1 cellular context compared by ENCODE assay signal in the genomic region with DNA sequence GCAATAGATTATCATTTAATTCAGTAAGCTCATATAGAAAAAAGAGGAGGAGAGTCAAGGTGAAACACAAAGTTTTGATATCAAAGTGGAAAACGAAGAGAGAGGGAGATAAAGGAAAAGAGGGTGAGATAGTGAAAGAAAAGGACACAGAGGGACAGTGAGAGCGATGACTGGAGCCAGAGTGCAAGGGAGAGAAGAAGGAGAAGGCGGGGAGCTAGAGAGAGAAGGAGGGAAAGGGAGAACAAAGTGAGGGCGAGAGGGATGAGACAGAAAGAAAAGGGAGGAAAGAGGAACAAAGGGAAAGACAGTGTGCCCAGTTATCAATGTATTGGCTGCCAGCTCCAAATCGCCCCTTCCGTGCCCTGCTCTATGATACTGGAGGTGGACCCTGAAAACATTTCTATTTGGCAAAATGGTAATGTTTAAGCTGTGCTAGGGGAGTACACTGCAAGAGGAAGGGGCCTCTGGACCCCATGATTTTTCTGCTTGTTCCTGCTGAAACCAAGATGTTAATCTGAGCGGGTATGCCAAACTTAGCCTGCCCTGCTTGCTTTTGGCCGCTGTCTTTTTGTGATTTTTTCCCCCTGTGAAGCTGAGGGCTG.
A peak's percentile ranks its signal among the peaks of the same experiment; 100 is the strongest.
TF ChIP-seq lines count a peak whose summit lies in the region.

No MANE protein-coding gene starts in this region.

TF ChIP-seq in K562, 482 proteins besides CTCF, POLR2A, EP300 and RAD21 (continued from another document and continues in another):
- TF ChIP-seq, protein P1, sequence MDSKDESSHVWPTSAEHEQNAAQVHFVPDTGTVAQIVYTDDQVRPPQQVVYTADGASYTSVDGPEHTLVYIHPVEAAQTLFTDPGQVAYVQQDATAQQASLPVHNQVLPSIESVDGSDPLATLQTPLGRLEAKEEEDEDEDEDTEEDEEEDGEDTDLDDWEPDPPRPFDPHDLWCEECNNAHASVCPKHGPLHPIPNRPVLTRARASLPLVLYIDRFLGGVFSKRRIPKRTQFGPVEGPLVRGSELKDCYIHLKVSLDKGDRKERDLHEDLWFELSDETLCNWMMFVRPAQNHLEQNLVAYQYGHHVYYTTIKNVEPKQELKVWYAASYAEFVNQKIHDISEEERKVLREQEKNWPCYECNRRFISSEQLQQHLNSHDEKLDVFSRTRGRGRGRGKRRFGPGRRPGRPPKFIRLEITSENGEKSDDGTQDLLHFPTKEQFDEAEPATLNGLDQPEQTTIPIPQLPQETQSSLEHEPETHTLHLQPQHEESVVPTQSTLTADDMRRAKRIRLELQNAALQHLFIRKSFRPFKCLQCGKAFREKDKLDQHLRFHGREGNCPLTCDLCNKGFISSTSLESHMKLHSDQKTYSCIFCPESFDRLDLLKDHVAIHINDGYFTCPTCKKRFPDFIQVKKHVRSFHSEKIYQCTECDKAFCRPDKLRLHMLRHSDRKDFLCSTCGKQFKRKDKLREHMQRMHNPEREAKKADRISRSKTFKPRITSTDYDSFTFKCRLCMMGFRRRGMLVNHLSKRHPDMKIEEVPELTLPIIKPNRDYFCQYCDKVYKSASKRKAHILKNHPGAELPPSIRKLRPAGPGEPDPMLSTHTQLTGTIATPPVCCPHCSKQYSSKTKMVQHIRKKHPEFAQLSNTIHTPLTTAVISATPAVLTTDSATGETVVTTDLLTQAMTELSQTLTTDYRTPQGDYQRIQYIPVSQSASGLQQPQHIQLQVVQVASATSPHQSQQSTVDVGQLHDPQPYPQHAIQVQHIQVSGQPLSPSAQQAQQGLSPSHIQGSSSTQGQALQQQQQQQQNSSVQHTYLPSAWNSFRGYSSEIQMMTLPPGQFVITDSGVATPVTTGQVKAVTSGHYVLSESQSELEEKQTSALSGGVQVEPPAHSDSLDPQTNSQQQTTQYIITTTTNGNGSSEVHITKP (IDR thresholded peaks at IDR 0.05; ENCODE audit: partially characterized antibody) = no peak
- TF ChIP-seq TARDBP (IDR thresholded peaks at IDR 0.05) (no peak), ZNF121 (CRISPR knock-in tag; conservative IDR thresholded peaks at IDR 0.05) (no peak), SRSF3 (IDR thresholded peaks at IDR 0.05; ENCODE audit: insufficient read depth, low read length) (no peak), PHF21A (IDR thresholded peaks at IDR 0.05; ENCODE audit: borderline replicate concordance, low read depth) (no peak), ZNF282 (CRISPR knock-in tag; IDR thresholded peaks at IDR 0.05) (no peak), MITF (IDR thresholded peaks at IDR 0.05) (no peak), ZFPM2 (CRISPR knock-in tag; IDR thresholded peaks at IDR 0.05) (no peak), E2F3 (CRISPR knock-in tag; IDR thresholded peaks at IDR 0.05) (no peak), EP400 (IDR thresholded peaks at IDR 0.05) (no peak), ZNF133 (CRISPR knock-in tag; IDR thresholded peaks at IDR 0.05) (no peak), SIN3B (IDR thresholded peaks at IDR 0.05; ENCODE audit: low read depth) (no peak), TSC22D4 (tag; IDR thresholded peaks at IDR 0.05) (no peak; the same call in 1 of the 2 replicates), LCOR (CRISPR knock-in tag; IDR thresholded peaks at IDR 0.05) (no peak), TBL1XR1 (IDR thresholded peaks at IDR 0.05; ENCODE audit: low read length in 2 of 2) (no peak), PREB (CRISPR knock-in tag; IDR thresholded peaks at IDR 0.05) (no peak), TEAD1 (CRISPR knock-in tag; IDR thresholded peaks at IDR 0.05) (no peak; a peak in 1 of 4 replicates), TCF15 (CRISPR knock-in tag; IDR thresholded peaks at IDR 0.05) (no peak), ERF (CRISPR knock-in tag; IDR thresholded peaks at IDR 0.05) (no peak), PRMT5 (CRISPR knock-in tag; IDR thresholded peaks at IDR 0.05) (no peak), NR2C1 (IDR thresholded peaks at IDR 0.05) (no peak), NR2C1 (tag; IDR thresholded peaks at IDR 0.05) (no peak), ZNF695 (CRISPR knock-in tag; IDR thresholded peaks at IDR 0.05) (no peak), DNMT1 (IDR thresholded peaks at IDR 0.05) (peak; percentile 85; the same call in 1 of the 2 replicates), FOSL1 (tag; conservative IDR thresholded peaks at IDR 0.05) (peak; percentile 35), GATAD2B (IDR thresholded peaks at IDR 0.05; ENCODE audit: borderline replicate concordance) (no peak), DMBX1 (CRISPR knock-in tag; IDR thresholded peaks at IDR 0.05; ENCODE audit: borderline replicate concordance) (no peak), SNRNP70 (optimal IDR thresholded peaks at IDR 0.05; ENCODE audit: low read depth, low read length) (no peak), ZNF764 (CRISPR knock-in tag; IDR thresholded peaks at IDR 0.05; ENCODE audit: low read depth) (no peak), DDX20 (tag; IDR thresholded peaks at IDR 0.05; ENCODE audit: low read depth) (no peak), ZNF165 (CRISPR knock-in tag; IDR thresholded peaks at IDR 0.05; ENCODE audit: borderline replicate concordance) (no peak), HMGN3 (IDR thresholded peaks at IDR 0.05; ENCODE audit: borderline replicate concordance, extremely low read depth, insufficient read length, low read depth, low read length) (no peak), NR3C1 (CRISPR knock-in tag; IDR thresholded peaks at IDR 0.05) (no peak), NFE2 (IDR thresholded peaks at IDR 0.05; ENCODE audit: low read depth) (no peak), HEY1 (CRISPR knock-in tag; IDR thresholded peaks at IDR 0.05; ENCODE audit: borderline replicate concordance) (no peak), HMBOX1 (IDR thresholded peaks at IDR 0.05) (no peak), SREBF2 (CRISPR knock-in tag; IDR thresholded peaks at IDR 0.05) (no peak)
- TF ChIP-seq, protein P2, sequence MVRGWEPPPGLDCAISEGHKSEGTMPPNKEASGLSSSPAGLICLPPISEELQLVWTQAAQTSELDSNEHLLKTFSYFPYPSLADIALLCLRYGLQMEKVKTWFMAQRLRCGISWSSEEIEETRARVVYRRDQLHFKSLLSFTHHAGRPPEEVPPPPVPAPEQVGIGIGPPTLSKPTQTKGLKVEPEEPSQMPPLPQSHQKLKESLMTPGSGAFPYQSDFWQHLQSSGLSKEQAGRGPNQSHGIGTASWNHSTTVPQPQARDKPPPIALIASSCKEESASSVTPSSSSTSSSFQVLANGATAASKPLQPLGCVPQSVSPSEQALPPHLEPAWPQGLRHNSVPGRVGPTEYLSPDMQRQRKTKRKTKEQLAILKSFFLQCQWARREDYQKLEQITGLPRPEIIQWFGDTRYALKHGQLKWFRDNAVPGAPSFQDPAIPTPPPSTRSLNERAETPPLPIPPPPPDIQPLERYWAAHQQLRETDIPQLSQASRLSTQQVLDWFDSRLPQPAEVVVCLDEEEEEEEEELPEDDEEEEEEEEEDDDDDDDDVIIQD (CRISPR knock-in tag; IDR thresholded peaks at IDR 0.05) = no peak
- TF ChIP-seq, protein P3, sequence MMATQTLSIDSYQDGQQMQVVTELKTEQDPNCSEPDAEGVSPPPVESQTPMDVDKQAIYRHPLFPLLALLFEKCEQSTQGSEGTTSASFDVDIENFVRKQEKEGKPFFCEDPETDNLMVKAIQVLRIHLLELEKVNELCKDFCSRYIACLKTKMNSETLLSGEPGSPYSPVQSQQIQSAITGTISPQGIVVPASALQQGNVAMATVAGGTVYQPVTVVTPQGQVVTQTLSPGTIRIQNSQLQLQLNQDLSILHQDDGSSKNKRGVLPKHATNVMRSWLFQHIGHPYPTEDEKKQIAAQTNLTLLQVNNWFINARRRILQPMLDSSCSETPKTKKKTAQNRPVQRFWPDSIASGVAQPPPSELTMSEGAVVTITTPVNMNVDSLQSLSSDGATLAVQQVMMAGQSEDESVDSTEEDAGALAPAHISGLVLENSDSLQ (IDR thresholded peaks at IDR 0.05) = peak; percentile 30; the same call in 1 of the 2 replicates
- TF ChIP-seq, protein P4, sequence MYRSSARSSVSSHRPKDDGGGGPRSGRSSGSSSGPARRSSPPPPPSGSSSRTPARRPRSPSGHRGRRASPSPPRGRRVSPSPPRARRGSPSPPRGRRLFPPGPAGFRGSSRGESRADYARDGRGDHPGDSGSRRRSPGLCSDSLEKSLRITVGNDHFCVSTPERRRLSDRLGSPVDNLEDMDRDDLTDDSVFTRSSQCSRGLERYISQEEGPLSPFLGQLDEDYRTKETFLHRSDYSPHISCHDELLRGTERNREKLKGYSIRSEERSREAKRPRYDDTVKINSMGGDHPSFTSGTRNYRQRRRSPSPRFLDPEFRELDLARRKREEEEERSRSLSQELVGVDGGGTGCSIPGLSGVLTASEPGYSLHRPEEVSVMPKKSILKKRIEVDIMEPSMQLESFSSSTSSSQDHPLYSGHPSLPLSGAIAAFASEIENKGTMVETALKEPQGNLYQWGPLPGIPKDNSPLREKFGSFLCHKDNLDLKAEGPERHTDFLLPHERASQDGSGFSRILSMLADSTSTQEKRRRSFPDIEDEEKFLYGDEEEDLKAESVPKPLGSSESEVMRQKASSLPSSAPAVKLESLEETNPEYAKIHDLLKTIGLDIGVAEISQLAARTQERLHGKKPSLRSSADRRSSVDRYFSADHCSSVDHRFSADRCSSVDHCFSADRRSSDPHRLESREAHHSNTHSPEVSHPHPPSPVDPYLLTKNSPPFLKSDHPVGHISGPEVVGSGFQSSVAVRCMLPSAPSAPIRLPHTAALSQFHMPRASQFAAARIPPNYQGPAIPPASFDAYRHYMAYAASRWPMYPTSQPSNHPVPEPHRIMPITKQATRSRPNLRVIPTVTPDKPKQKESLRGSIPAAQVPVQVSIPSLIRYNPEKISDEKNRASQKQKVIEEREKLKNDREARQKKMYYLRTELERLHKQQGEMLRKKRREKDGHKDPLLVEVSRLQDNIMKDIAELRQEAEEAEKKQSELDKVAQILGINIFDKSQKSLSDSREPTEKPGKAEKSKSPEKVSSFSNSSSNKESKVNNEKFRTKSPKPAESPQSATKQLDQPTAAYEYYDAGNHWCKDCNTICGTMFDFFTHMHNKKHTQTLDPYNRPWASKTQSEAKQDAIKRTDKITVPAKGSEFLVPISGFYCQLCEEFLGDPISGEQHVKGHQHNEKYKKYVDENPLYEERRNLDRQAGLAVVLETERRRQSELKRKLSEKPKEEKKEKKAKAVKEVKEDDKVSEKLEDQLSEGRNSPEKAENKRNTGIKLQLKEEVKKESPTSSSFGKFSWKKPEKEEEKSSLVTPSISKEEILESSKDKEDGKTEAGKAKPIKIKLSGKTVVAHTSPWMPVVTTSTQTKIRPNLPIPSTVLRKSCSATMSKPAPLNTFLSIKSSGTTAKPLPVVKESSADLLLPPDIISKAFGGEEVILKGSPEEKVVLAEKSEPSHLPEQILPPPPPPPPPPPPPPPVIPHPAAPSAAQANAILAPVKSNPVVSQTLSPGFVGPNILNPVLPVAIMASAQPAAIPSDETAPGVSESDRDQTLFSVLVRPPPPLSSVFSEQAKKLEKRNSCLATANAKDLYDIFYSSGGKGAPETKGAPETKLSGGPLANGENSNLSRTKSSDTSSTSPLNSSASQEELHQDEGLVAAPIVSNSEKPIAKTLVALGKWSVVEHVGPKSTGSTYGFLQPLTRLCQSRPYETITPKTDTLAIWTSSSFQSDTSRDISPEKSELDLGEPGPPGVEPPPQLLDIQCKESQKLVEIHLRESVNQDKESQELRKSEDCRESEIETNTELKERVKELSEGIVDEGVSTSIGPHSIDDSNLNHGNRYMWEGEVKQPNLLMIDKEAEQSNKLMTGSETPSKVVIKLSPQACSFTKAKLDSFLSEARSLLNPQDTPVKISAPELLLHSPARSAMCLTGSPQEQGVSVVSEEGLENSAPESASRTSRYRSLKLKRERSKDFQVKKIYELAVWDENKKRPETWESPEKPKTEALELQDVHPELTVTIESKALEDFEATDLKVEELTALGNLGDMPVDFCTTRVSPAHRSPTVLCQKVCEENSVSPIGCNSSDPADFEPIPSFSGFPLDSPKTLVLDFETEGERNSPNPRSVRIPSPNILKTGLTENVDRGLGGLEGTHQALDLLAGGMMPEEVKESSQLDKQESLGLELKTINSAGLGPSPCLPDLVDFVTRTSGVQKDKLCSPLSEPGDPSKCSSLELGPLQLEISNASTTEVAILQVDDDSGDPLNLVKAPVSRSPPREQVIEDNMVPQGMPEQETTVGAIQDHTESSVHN (IDR thresholded peaks at IDR 0.05; ENCODE audit: borderline replicate concordance in 1 of 2, low read depth in 1 of 2) = 0 out of 4 replicates have a peak, but pooled peaks of 1 of the 2 experiments have one; percentile 13
- TF ChIP-seq, protein P5, sequence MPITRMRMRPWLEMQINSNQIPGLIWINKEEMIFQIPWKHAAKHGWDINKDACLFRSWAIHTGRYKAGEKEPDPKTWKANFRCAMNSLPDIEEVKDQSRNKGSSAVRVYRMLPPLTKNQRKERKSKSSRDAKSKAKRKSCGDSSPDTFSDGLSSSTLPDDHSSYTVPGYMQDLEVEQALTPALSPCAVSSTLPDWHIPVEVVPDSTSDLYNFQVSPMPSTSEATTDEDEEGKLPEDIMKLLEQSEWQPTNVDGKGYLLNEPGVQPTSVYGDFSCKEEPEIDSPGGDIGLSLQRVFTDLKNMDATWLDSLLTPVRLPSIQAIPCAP (CRISPR knock-in tag; IDR thresholded peaks at IDR 0.05; ENCODE audit: borderline replicate concordance) = no peak
